11 cellular contexts compared by ENCODE assay signal in genomic region chr13:27573265-27573664, GRCh38. TPM values are rescaled to one million over a fixed set of nuclear protein-coding genes. Genes with fewer than 3 reads are reported as not detected.
DNase-seq lines count a peak whose midpoint lies in the region; ATAC-seq lines count a peak whose summit lies in the region.
"Had no signal": no experiment of that assay in that cellular context is flagged by ENCODE, and none has a peak within 500 bp of the region (broad histone marks: within the 10 kb centered on the region; RNA-seq: fewer than 3 reads in every experiment).

No MANE protein-coding gene starts in this region.

- DNase-seq in AG08395 (ENCODE audit: low spot score) (peak; percentile 14), LHCN-M2 (ENCODE audit: low read depth) (peak; percentile 53), astrocyte of the hippocampus (ENCODE audit: low read depth, low spot score) (peak; percentile 22), kidney glomerular epithelial cell (lab: John Stamatoyannopoulos, UW) (peak; percentile 6), HuH-7 (ENCODE audit: low spot score) (no peak), Kasumi-1 (lab: John Stamatoyannopoulos, UW) (no peak)
- DNase-seq: BE2C, midbrain, NCI-H1417 treated with DMSO at 0.1 percent for 48 hours had no signal

- ATAC-seq in HG03432 (IDR thresholded peaks at IDR 0.05; ENCODE audit: unreplicated experiment) (no peak), HG02610 (IDR thresholded peaks at IDR 0.05; ENCODE audit: unreplicated experiment) (no peak)

RNA-seq across cellular contexts. Expression of gene LNX2, which starts 47.1 kb away (rescaled TPM):
- 7.3 and 7.8 TPM in 2 replicates for total RNA-seq in LHCN-M2 (2014; rRNA removed)
- polyA plus RNA-seq in LHCN-M2 (2012) = 2.2 TPM

RNA-seq across cellular contexts. Expression of gene POLR1D, which starts 48.4 kb away (rescaled TPM):
- 70.5 and 78.5 TPM in 2 replicates for total RNA-seq in LHCN-M2 (2014; rRNA removed)
- polyA plus RNA-seq in LHCN-M2 (2012) = 73.9 TPM

Comparison
In these comparisons a context has a peak if more than half of its experiments do, and no peak if none do; other contexts are left out.
1. DNase-seq: peak in AG08395 (single experiment), LHCN-M2 (single experiment), astrocyte of the hippocampus (single experiment) and kidney glomerular epithelial cell (single experiment); none in HuH-7 (single experiment) and Kasumi-1 (0 of 2).